In the genomic region with DNA sequence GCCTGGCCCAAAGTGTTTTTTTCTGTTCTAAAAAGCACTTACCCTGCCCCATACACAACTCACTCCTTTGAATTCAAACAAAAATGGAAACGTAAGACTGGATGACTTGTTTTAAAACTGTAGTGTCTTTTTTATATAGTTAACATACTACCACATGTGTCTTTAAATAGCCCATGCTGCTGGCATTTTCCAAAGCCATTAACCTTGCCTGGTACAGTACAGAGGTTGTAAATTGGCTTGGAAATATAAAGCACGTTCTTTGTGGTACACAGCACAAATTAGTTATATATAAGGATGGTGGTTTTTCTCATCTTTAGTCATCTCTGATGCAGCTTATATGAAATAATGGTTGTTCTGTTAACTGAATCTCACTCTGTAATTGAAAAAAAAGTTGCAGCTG, we compare ENCODE assay signal across 19 cellular contexts.
"Had no signal": no experiment of that assay in that cellular context is flagged by ENCODE, and none has a peak within 500 bp of the region (broad histone marks: within the 10 kb centered on the region; RNA-seq: fewer than 3 reads in every experiment).

No MANE protein-coding gene starts in this region.

- H3K27ac Mint-ChIP-seq: dendritic cell treated with granulocyte-macrophage colony-stimulating factor and Interleukin-4, amounts not matched to agents 40 ng/mL and 50 ng/mL, for 4 days; effector memory CD8-positive, alpha-beta T cell; endodermal cell had no signal

- H3K9me3 Mint-ChIP-seq: endodermal cell had no signal

- H3K27me3 Mint-ChIP-seq: dendritic cell treated with granulocyte-macrophage colony-stimulating factor and Interleukin-4, amounts not matched to agents 40 ng/mL and 50 ng/mL, for 4 days; effector memory CD8-positive, alpha-beta T cell had no signal

- DNase-seq: colonic mucosa; cortex of kidney; dermis blood vessel endothelial cell; dorsolateral prefrontal cortex; effector CD4-positive, alpha-beta T cell; effector CD8-positive, alpha-beta T cell; effector memory CD4-positive, alpha-beta T cell; effector memory CD8-positive, alpha-beta T cell; endodermal cell; erythroblast; esophagus squamous epithelium; foreskin fibroblast; foreskin keratinocyte; gastrocnemius medialis; glutamatergic neuron; head of caudate nucleus; heart left ventricle; heart right ventricle had no signal

- H3K4me3 Mint-ChIP-seq: dendritic cell treated with granulocyte-macrophage colony-stimulating factor and Interleukin-4, amounts not matched to agents 40 ng/mL and 50 ng/mL, for 4 days; effector memory CD8-positive, alpha-beta T cell; endodermal cell had no signal
